ENCODE assay signal across 13 cellular contexts in genomic region chr10:101134299-101135127, GRCh38. TPM values are rescaled to one million over a fixed set of nuclear protein-coding genes. Genes with fewer than 3 reads are reported as not detected.
DNase-seq lines count a peak whose midpoint lies in the region; ATAC-seq and TF ChIP-seq lines count a peak whose summit lies in the region.
"Had no signal": no experiment of that assay in that cellular context is flagged by ENCODE, and none has a peak within 500 bp of the region (broad histone marks: within the 10 kb centered on the region; RNA-seq: fewer than 3 reads in every experiment).

No MANE protein-coding gene starts in this region.

- H3K36me3 ChIP-seq in MM.1S (replicated peaks; ENCODE audit: insufficient read depth, low read length) (no peaks in the 10 kb centered on the region), gastrocnemius medialis (no peaks in the 10 kb centered on the region)
- H3K36me3 ChIP-seq: cardiac muscle cell had no signal

- peaks cover 91% of the 10 kb centered on the region for H3K27me3 Mint-ChIP-seq in T-helper 1 cell treated with Interleukin-12 subunit alpha and Interleukin-12 subunit beta and Interleukin-4 antibody, amounts not matched to agents 30 μg/mL and 1 μg/mL, for 36 hours (ENCODE audit: low read depth)

- H3K9me3 ChIP-seq in MM.1S (replicated peaks; ENCODE audit: insufficient read depth, low read length) (no peaks in the 10 kb centered on the region), gastrocnemius medialis (no peaks in the 10 kb centered on the region)

- H3K9me3 Mint-ChIP-seq in T-helper 1 cell treated with Interleukin-12 subunit alpha and Interleukin-12 subunit beta and Interleukin-4 antibody, amounts not matched to agents 30 μg/mL and 1 μg/mL, for 36 hours, result no peaks in the 10 kb centered on the region

- H3K4me3 ChIP-seq in MM.1S (ENCODE audit: low read length) (no peak overlapping the region), epithelial cell of esophagus (ENCODE audit: low read length) (peak overlapping the region; percentile 36), gastrocnemius medialis (peak overlapping the region; percentile 27 to 34 (median 32))
- H3K4me3 ChIP-seq: cardiac muscle cell had no signal

- no peaks in the 10 kb centered on the region for H4K20me1 ChIP-seq in MM.1S (ENCODE audit: insufficient read depth, low read length)

- no peak for TF ChIP-seq CTCF in MM.1S (IDR thresholded peaks at IDR 0.05; ENCODE audit: low read length)
- no peak for TF ChIP-seq CTCF in epithelial cell of esophagus (IDR thresholded peaks at IDR 0.05; ENCODE audit: insufficient read depth, low read depth, low read length, missing control alignments)
- TF ChIP-seq CTCF in gastrocnemius medialis (IDR thresholded peaks at IDR 0.05 in 4 of 5, conservative IDR thresholded peaks at IDR 0.05 in 1 of 5), result no peak

- H2AFZ ChIP-seq in MM.1S (ENCODE audit: low read length), result no peak overlapping the region

- H3K4me1 ChIP-seq in MM.1S (ENCODE audit: low read length) (no peaks in the 10 kb centered on the region), gastrocnemius medialis (peaks cover 15 to 26% of the 10 kb centered on the region in 2 donors)

- H3K4me3 Mint-ChIP-seq in T-helper 1 cell treated with Interleukin-12 subunit alpha and Interleukin-12 subunit beta and Interleukin-4 antibody, amounts not matched to agents 30 μg/mL and 1 μg/mL, for 36 hours, result no peak overlapping the region

- TF ChIP-seq POLR2A in gastrocnemius medialis (IDR thresholded peaks at IDR 0.05), result no peak

- intact Hi-C loops in gastrocnemius medialis (cut with DNase I; ENCODE audit: low total_unique reads), result no loop called here

- H3K27ac ChIP-seq in MM.1S (ENCODE audit: low read length) (no peak overlapping the region), gastrocnemius medialis (no peak overlapping the region)
- H3K27ac ChIP-seq: cardiac muscle cell had no signal

- no peaks in the 10 kb centered on the region for H3F3A ChIP-seq in MM.1S (ENCODE audit: insufficient read depth, low read length)

- no peaks in the 10 kb centered on the region for H3K79me2 ChIP-seq in MM.1S (ENCODE audit: low read length)

- H3K36me3 Mint-ChIP-seq in T-helper 1 cell treated with Interleukin-12 subunit alpha and Interleukin-12 subunit beta and Interleukin-4 antibody, amounts not matched to agents 30 μg/mL and 1 μg/mL, for 36 hours (ENCODE audit: low read depth), result no peaks in the 10 kb centered on the region

- no peaks in the 10 kb centered on the region for H3K9me2 ChIP-seq in MM.1S (replicated peaks; ENCODE audit: insufficient read depth, low read length)

- DNase-seq in T-helper 1 cell, result no peak
- DNase-seq in MM.1S, result no peak
- DNase-seq in epithelial cell of esophagus (ENCODE audit: low read depth), result no peak
- no peak for DNase-seq in gastrocnemius medialis
- DNase-seq in NCI-H226, result no peak
- DNase-seq: DMS79 treated with DMSO at 0.1 percent for 48 hours, NCI-H2029, T-helper 9 cell had no signal

- peak overlapping the region; percentile 34; the same call in 1 of the 2 replicates for H3K4me2 ChIP-seq in MM.1S (ENCODE audit: low read depth, low read length)

- in situ Hi-C loops in gastrocnemius medialis (cut with MboI; ENCODE audit: low sequenced_read_pairs in 4 of 4), result no loop called here

- H3K9ac ChIP-seq in MM.1S (ENCODE audit: low read length), result no peak overlapping the region

- H3K27me3 ChIP-seq in MM.1S (replicated peaks; ENCODE audit: insufficient read depth, low read length) (peaks cover 82% of the 10 kb centered on the region), gastrocnemius medialis (peaks cover 89 to 96% (median 93%) of the 10 kb centered on the region in 3 donors)

- ATAC-seq in gastrocnemius medialis (no peak), GM21717 (IDR thresholded peaks at IDR 0.05; ENCODE audit: unreplicated experiment) (no peak), HG02759 (IDR thresholded peaks at IDR 0.05; ENCODE audit: unreplicated experiment) (no peak)

- H3K4me1 Mint-ChIP-seq in T-helper 1 cell treated with Interleukin-12 subunit alpha and Interleukin-12 subunit beta and Interleukin-4 antibody, amounts not matched to agents 30 μg/mL and 1 μg/mL, for 36 hours (ENCODE audit: low read depth), result peaks cover 13% of the 10 kb centered on the region

- peak overlapping the region; percentile 81 for H3K27ac Mint-ChIP-seq in T-helper 1 cell treated with Interleukin-12 subunit alpha and Interleukin-12 subunit beta and Interleukin-4 antibody, amounts not matched to agents 30 μg/mL and 1 μg/mL, for 36 hours

RNA-seq across cellular contexts. Expression of gene TLX1, which starts 3.4 kb away (rescaled TPM):
- total RNA-seq in gastrocnemius medialis, result not detected
- total RNA-seq: A172 had no signal
